Comparison of ENCODE assay signal across 11 cellular contexts in the genomic region with DNA sequence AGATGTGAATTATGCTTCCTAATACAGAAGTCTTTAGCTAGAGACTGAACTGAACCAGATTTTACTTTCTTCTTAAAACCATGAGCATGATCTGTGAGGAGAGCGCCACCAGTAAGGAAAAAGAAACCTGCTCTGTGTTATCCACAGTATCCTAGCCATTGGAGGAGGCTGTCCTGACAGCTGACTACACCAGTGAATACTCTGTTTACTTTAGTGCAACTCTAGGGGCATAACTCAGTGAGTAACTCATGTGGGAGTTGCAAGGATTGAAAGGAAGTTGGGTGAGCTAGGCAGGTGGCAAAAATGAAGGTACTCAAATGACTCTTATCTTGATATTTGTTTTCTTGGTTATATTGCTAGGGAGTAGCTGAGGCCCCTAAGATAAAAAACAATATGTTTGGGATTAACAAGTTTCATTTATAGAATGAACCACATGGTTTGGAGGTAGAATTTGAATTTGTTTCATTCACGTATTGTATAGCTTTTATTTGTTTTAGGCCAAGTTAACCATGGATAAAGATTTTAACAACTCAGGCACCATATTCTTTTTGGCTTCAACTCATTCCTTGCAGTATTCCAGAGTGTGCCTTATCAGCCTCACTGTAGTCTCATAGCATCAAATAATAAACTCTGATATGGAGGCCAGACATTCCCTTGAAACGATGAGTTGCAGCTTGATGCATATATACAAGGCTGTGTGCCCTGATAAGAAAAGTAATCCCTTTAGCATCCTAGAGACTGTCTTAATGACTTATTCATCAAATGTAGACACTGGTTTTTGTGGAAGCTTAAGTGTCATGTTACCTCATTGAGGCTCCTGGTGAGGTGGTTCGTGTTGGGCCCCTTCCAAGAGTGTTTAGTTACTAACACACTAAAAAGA. TPM values are rescaled to one million over a fixed set of nuclear protein-coding genes. Genes with fewer than 3 reads are reported as not detected.
DNase-seq lines count a peak whose midpoint lies in the region; ATAC-seq and TF ChIP-seq lines count a peak whose summit lies in the region.
"Had no signal": no experiment of that assay in that cellular context is flagged by ENCODE, and none has a peak within 500 bp of the region (broad histone marks: within the 10 kb centered on the region; RNA-seq: fewer than 3 reads in every experiment).

No MANE protein-coding gene starts in this region.

- no peaks in the 10 kb centered on the region for H4K20me1 ChIP-seq in SK-N-SH (ENCODE audit: insufficient read depth)
- no peaks in the 10 kb centered on the region for H4K20me1 ChIP-seq in SU-DHL-6 (ENCODE audit: low read depth, low read length)
- H4K20me1 ChIP-seq in smooth muscle cell (ENCODE audit: low read depth), result no peaks in the 10 kb centered on the region

- H3K36me3 ChIP-seq in SK-N-SH (replicated peaks in 1 of 2; ENCODE audit: control insufficient read depth in 1 of 2, insufficient read depth in 2 of 2, low read length in 1 of 2) (no peaks in the 10 kb centered on the region), SU-DHL-6 (ENCODE audit: low read length) (peaks cover 3% of the 10 kb centered on the region; the same call in 1 of the 2 replicates), mucosa of rectum (ENCODE audit: control insufficient read depth in 2 of 2, insufficient read depth in 2 of 2, low read length in 2 of 2) (no peaks in the 10 kb centered on the region), smooth muscle cell (ENCODE audit: low read depth) (no peaks in the 10 kb centered on the region), heart left ventricle (no peaks in the 10 kb centered on the region)

- H3K4me3 ChIP-seq in SK-N-SH (ENCODE audit: low read depth in 2 of 2, low read length in 1 of 2) (no peak overlapping the region), SU-DHL-6 (ENCODE audit: insufficient read depth, low read length, poor library complexity, severe bottlenecking) (peak overlapping the region; percentile 72), mucosa of rectum (ENCODE audit: low read length in 2 of 2) (peak overlapping the region; percentile 33 to 72), smooth muscle cell (no peak overlapping the region), heart left ventricle (no peak overlapping the region)
- H3K4me3 ChIP-seq: coronary artery had no signal

- H3K4me1 ChIP-seq in SK-N-SH (ENCODE audit: control insufficient read depth in 1 of 2, insufficient read depth in 2 of 2, low read depth in 1 of 2, low read length in 1 of 2) (no peaks in the 10 kb centered on the region), mucosa of rectum (ENCODE audit: control insufficient read depth in 2 of 2, insufficient read depth in 2 of 2, low read length in 2 of 2) (peaks cover 6 to 15% of the 10 kb centered on the region in 2 donors), smooth muscle cell (ENCODE audit: low read depth) (peaks cover 6% of the 10 kb centered on the region), heart left ventricle (peaks cover 0 to 19% (median 0%) of the 10 kb centered on the region in 12 donors)

- H3K9me3 ChIP-seq in SK-N-SH (no peaks in the 10 kb centered on the region), SU-DHL-6 (ENCODE audit: insufficient read depth, low read length) (no peaks in the 10 kb centered on the region), mucosa of rectum (ENCODE audit: control insufficient read depth in 2 of 2, low read length in 2 of 2) (no peaks in the 10 kb centered on the region), smooth muscle cell (replicated peaks; ENCODE audit: low read depth) (no peaks in the 10 kb centered on the region), heart left ventricle (no peaks in the 10 kb centered on the region)

- TF ChIP-seq EP300 in SK-N-SH (IDR thresholded peaks at IDR 0.05; ENCODE audit: borderline replicate concordance in 1 of 2, low read depth in 1 of 2, low read length in 1 of 2), result no peak

- H3K27me3 ChIP-seq in SK-N-SH (ENCODE audit: insufficient read depth), result peaks cover 58% of the 10 kb centered on the region
- H3K27me3 ChIP-seq in SU-DHL-6 (ENCODE audit: low read length), result no peaks in the 10 kb centered on the region
- H3K27me3 ChIP-seq in mucosa of rectum (ENCODE audit: control insufficient read depth in 2 of 2, insufficient read depth in 2 of 2, low read length in 2 of 2), result peaks cover 2 to 10% of the 10 kb centered on the region in 2 donors
- H3K27me3 ChIP-seq in smooth muscle cell (ENCODE audit: low read depth), result peaks cover 96% of the 10 kb centered on the region
- H3K27me3 ChIP-seq in heart left ventricle, result peaks cover 11 to 65% (median 31%) of the 10 kb centered on the region in 9 donors

- intact Hi-C loops in heart left ventricle (cut with DNase I), result no loop called here

- H3K9ac ChIP-seq in SK-N-SH (no peak overlapping the region), SU-DHL-6 (ENCODE audit: low read length) (peak overlapping the region; percentile 72), mucosa of rectum (ENCODE audit: low read depth in 1 of 2, low read length in 2 of 2) (no peak overlapping the region), smooth muscle cell (ENCODE audit: low read depth) (no peak overlapping the region)

- H3K9me2 ChIP-seq in SK-N-SH (no peaks in the 10 kb centered on the region), SU-DHL-6 (replicated peaks; ENCODE audit: insufficient read depth, low read length) (no peaks in the 10 kb centered on the region)

- no peak overlapping the region for H3K27ac ChIP-seq in SK-N-SH (ENCODE audit: low read depth in 2 of 2, low read length in 1 of 2)
- H3K27ac ChIP-seq in SU-DHL-6 (ENCODE audit: low read depth, low read length), result peak overlapping the region; percentile 79
- H3K27ac ChIP-seq in mucosa of rectum (ENCODE audit: low read depth in 2 of 2, low read length in 2 of 2), result no peak overlapping the region
- no peak overlapping the region for H3K27ac ChIP-seq in smooth muscle cell (ENCODE audit: low read depth)
- H3K27ac ChIP-seq in heart left ventricle, result peak overlapping the region in 1 of 12 donors; percentile 78
- no peak overlapping the region for H3K27ac ChIP-seq in substantia nigra (ENCODE audit: low read depth, low read length, poor library complexity, severe bottlenecking)
- H3K27ac ChIP-seq: coronary artery had no signal

- no peak for TF ChIP-seq POLR2A in heart left ventricle (IDR thresholded peaks at IDR 0.05)

- under 1% methylated on average over 4 of the region's 4 CpGs for WGBS in SK-N-SH (ENCODE audit: low lambda C conversion rate)
- WGBS in smooth muscle cell (ENCODE audit: low lambda C conversion rate), result 61% methylated on average over 4 of the region's 4 CpGs
- 59 to 78% (median 66%) methylated on average over 4 of the region's 4 CpGs for WGBS in heart left ventricle, 4 donors

- TF ChIP-seq CTCF in SK-N-SH (IDR thresholded peaks at IDR 0.05), result no peak
- TF ChIP-seq CTCF in SU-DHL-6 (IDR thresholded peaks at IDR 0.05; ENCODE audit: insufficient read depth, low read length, poor library complexity, severe bottlenecking), result no peak
- no peak for TF ChIP-seq CTCF in smooth muscle cell (IDR thresholded peaks at IDR 0.05; ENCODE audit: borderline replicate concordance, insufficient read depth, poor library complexity, severe bottlenecking)
- TF ChIP-seq CTCF in heart left ventricle (IDR thresholded peaks at IDR 0.05), result no peak

- CTCF ChIA-PET in SK-N-SH (lab: Yijun Ruan, JAX), result no interaction called here

- TF ChIP-seq RAD21 in SK-N-SH (IDR thresholded peaks at IDR 0.05; ENCODE audit: low read length), result no peak

- POLR2A ChIA-PET in SK-N-SH (lab: Yijun Ruan, JAX), result no interaction called here

- H2AFZ ChIP-seq in SK-N-SH (ENCODE audit: low read depth) (no peak overlapping the region), SU-DHL-6 (ENCODE audit: low read depth, low read length, severe bottlenecking) (no peak overlapping the region), smooth muscle cell (ENCODE audit: low read depth) (no peak overlapping the region)

- no peaks in the 10 kb centered on the region for H3K79me2 ChIP-seq in SK-N-SH (ENCODE audit: insufficient read depth)
- peaks cover 55% of the 10 kb centered on the region for H3K79me2 ChIP-seq in SU-DHL-6 (ENCODE audit: insufficient read depth, low read length)
- H3K79me2 ChIP-seq in smooth muscle cell (ENCODE audit: low read depth), result no peaks in the 10 kb centered on the region

- H3K4me2 ChIP-seq in SK-N-SH (no peak overlapping the region), SU-DHL-6 (ENCODE audit: low read depth, low read length, poor library complexity, severe bottlenecking) (peak overlapping the region; percentile 95), smooth muscle cell (no peak overlapping the region)

- ATAC-seq in SK-N-SH treated with all-trans-retinoic acid at 6 μM for 48 hours (peak; percentile 35), heart left ventricle (no peak)

- no peak for DNase-seq in SK-N-SH
- no peak for DNase-seq in smooth muscle cell (lab: John Stamatoyannopoulos, UW; ENCODE audit: unreplicated experiment)
- no peak for DNase-seq in heart left ventricle
- no peak for DNase-seq in NK-92 (lab: John Stamatoyannopoulos, UW; ENCODE audit: unreplicated experiment)
- no peak for DNase-seq in substantia nigra (lab: John Stamatoyannopoulos, UW)
- DNase-seq: stimulated activated CD4-positive, alpha-beta T cell treated with anti-CD3 and anti-CD28 coated beads, Interleukin-2, amount 100 ng/mL, for 24 hours had no signal

- H3F3A ChIP-seq in SK-N-SH (replicated peaks; ENCODE audit: insufficient read depth), result no peaks in the 10 kb centered on the region
- H3F3A ChIP-seq in SU-DHL-6 (ENCODE audit: insufficient read depth), result peaks cover 9% of the 10 kb centered on the region; the same call in 1 of the 2 replicates
- no peaks in the 10 kb centered on the region for H3F3A ChIP-seq in smooth muscle cell (ENCODE audit: low read depth)

TF ChIP-seq in SK-N-SH treated with all-trans-retinoic acid at 6 μM for 48 hours, 23 proteins besides CTCF, POLR2A, EP300 and RAD21 (continues in another document):
- TF ChIP-seq PPARA (CRISPR knock-in tag; IDR thresholded peaks at IDR 0.05; ENCODE audit: borderline replicate concordance), result no peak

TF ChIP-seq in SK-N-SH, 30 proteins besides CTCF, POLR2A, EP300 and RAD21 (continues in another document):
- no peak for TF ChIP-seq MEF2A (IDR thresholded peaks at IDR 0.05; ENCODE audit: borderline replicate concordance, low read depth)
- TF ChIP-seq FOSL2 (IDR thresholded peaks at IDR 0.05; ENCODE audit: borderline replicate concordance, low read depth), result no peak

RNA-seq across cellular contexts. Expression of gene BMP3, which starts 2.5 kb away (rescaled TPM):
- polyA plus RNA-seq in SK-N-SH (2012; rRNA removed) (0.12 and 0.13 TPM in 2 replicates), smooth muscle cell (not detected in 2 replicates), heart left ventricle (not detected)
- polyA plus RNA-seq in SK-N-SH (2012; cell fraction: cytosol; rRNA removed), result 0.04 and 0.08 TPM in 2 replicates
- polyA plus RNA-seq in SK-N-SH (2012; cell fraction: nucleus; rRNA removed), result 0.29 and 0.74 TPM in 2 replicates
- total RNA-seq in smooth muscle cell (not detected in 2 replicates), heart left ventricle (1 to 10 TPM in 1 of 9 donors, under 1 TPM in 1, not detected in 7; 0.04 to 3.7 TPM)
- total RNA-seq: astrocyte had no signal

Comparison
In these comparisons a context has a peak if more than half of its experiments do, and no peak if none do; other contexts are left out.
1. H3K4me3 ChIP-seq: peak in SU-DHL-6 (single experiment) and mucosa of rectum (2 of 2); none in SK-N-SH (0 of 2), smooth muscle cell (single experiment) and heart left ventricle (0 of 12).